In the genomic region with DNA sequence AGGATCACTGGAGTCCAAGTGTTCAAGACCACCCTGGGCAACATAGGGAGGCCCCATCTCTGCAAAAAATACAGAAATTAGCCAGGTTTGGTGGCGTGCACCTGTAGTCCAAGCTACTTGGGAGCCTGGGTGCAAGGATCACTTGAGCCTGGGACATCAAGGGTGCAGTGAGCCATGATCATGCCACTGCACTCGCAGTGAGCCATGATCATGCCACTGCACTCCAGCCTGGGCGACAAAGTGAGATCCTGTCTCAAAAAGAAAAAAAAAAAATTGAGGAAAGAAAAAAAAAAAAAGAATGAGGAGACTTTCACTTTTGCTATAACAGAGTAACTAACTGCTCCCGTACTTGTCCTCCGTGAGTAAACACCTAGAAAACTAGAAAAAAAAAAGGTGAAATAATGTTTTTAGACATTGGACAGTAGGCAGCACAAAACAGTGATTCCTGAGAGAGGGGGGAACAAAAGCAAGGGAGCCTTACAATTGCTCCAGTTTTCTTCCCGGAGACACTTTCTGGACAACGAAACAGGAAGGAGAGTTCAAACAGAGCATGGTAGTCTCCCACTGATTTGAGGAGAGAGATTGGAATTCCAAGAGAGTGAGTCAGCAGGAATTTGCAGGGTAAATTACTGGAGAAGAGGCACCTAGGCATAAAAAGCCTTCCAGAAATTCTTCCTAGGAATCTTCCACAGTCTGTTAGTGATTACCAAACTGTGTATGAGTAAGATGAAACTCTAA, we compare ENCODE assay signal across 8 cellular contexts.
DNase-seq lines count a peak whose midpoint lies in the region; ATAC-seq and TF ChIP-seq lines count a peak whose summit lies in the region.

No MANE protein-coding gene starts in this region.

- CTCF ChIA-PET in AG04449 (lab: Yijun Ruan, JAX), result interaction anchor here (0.9 kb wide), 1 partner anchor 9 kb away, joined by 3 read pairs; no protein-coding TSS in a partner anchor

- H3K4me1 ChIP-seq in iPS-15b (ENCODE audit: control insufficient read depth, insufficient read depth, low read length), result peaks cover 8% of the 10 kb centered on the region

- POLR2A ChIA-PET in AG04449 (lab: Yijun Ruan, JAX), result no interaction called here

- no peaks in the 10 kb centered on the region for H3K9me3 ChIP-seq in iPS-15b (ENCODE audit: control insufficient read depth, insufficient read depth, low read length)

- no peaks in the 10 kb centered on the region for H3K27me3 ChIP-seq in iPS-15b (ENCODE audit: control insufficient read depth, insufficient read depth, low read length)

- H3K27ac ChIP-seq in angular gyrus (ENCODE audit: low read depth, low read length), result peak overlapping the region; percentile 90

- DNase-seq in AG04449 (ENCODE audit: low read depth, low spot score), result peak; percentile 89
- peak; percentile 99 for DNase-seq in HS-27A (ENCODE audit: low read depth)
- peak; percentile 73 for DNase-seq in skeletal muscle cell (ENCODE audit: low read depth)
- no peak for DNase-seq in NCI-H2081 treated with DMSO at 0.1 percent for 48 hours (lab: John Stamatoyannopoulos, UW)
- no peak for DNase-seq in GDM1 (lab: John Stamatoyannopoulos, UW)

- ATAC-seq in GM21723 (IDR thresholded peaks at IDR 0.05; ENCODE audit: unreplicated experiment), result no peak

- no peaks in the 10 kb centered on the region for H3K36me3 ChIP-seq in iPS-15b (ENCODE audit: control insufficient read depth, insufficient read depth, low read length)

- no peak overlapping the region for H3K9ac ChIP-seq in iPS-15b (ENCODE audit: low read depth, low read length)

- no peak for TF ChIP-seq CTCF in AG04449 (IDR thresholded peaks at IDR 0.05; ENCODE audit: insufficient read depth, low read length, missing control alignments)

- H3K4me3 ChIP-seq in AG04449 (ENCODE audit: low read depth, low read length) (peak overlapping the region; percentile 52), iPS-15b (ENCODE audit: low read depth, low read length) (peak overlapping the region; percentile 13), skeletal muscle cell (ENCODE audit: low read depth, low read length) (peak overlapping the region; percentile 37)

Comparison
In these comparisons a context has a peak if more than half of its experiments do, and no peak if none do; other contexts are left out.
1. DNase-seq: peak in AG04449 (single experiment), HS-27A (single experiment) and skeletal muscle cell (single experiment); none in NCI-H2081 treated with DMSO at 0.1 percent for 48 hours (single experiment) and GDM1 (single experiment).
2. Peak in every context shown above with its lines, with median percentiles within 50 percentile points of each other: H3K4me3 ChIP-seq.